ENCODE assay signal across 12 cellular contexts in genomic region chr20:2386516-2387179, GRCh38. TPM values are rescaled to one million over a fixed set of nuclear protein-coding genes. Genes with fewer than 3 reads are reported as not detected.
DNase-seq lines count a peak whose midpoint lies in the region; ATAC-seq and TF ChIP-seq lines count a peak whose summit lies in the region.
"Had no signal": no experiment of that assay in that cellular context is flagged by ENCODE, and none has a peak within 500 bp of the region (broad histone marks: within the 10 kb centered on the region; RNA-seq: fewer than 3 reads in every experiment).

No MANE protein-coding gene starts in this region.

- H3K4me1 ChIP-seq in CD4-positive, alpha-beta memory T cell (ENCODE audit: insufficient read depth, low read length) = no peaks in the 10 kb centered on the region

- intact Hi-C loops in CD4-positive, alpha-beta memory T cell (cut with micrococcal nuclease) = no loop called here

- H3K4me1 Mint-ChIP-seq in stimulated activated naive CD8-positive, alpha-beta T cell treated with anti-CD3 and anti-CD28 coated beads, Interleukin-15, amount 100 ng/mL, for 72 hours = peaks cover 31% of the 10 kb centered on the region
- peaks cover 3 to 5% (median 4%) of the 10 kb centered on the region in 4 donors for H3K4me1 Mint-ChIP-seq in CD4-positive, alpha-beta memory T cell
- H3K4me1 Mint-ChIP-seq: CD4-positive, CD25-positive, alpha-beta regulatory T cell had no signal

- H3K9me3 ChIP-seq in CD4-positive, alpha-beta memory T cell (ENCODE audit: control insufficient read depth in 1 of 2, low read length in 2 of 2) = peaks cover 5% of the 10 kb centered on the region in 2 donors

- no peak for DNase-seq in stimulated activated naive CD8-positive, alpha-beta T cell treated with anti-CD3 and anti-CD28 coated beads, Interleukin-15, amount 100 ng/mL, for 72 hours
- no peak for DNase-seq in stimulated activated naive CD8-positive, alpha-beta T cell treated with anti-CD3 and anti-CD28 coated beads, Interleukin-15, Interleukin-2, amounts not matched to agents 100 U/mL and 50 U/mL, for 24 hours
- DNase-seq in RPMI7951 (ENCODE audit: low read depth) (peak; percentile 98), epithelial cell of prostate (ENCODE audit: low read depth, low spot score) (peak; percentile 78), DMS79 (lab: John Stamatoyannopoulos, UW) (no peak), GM13976 (ENCODE audit: low spot score) (no peak)
- no peak for DNase-seq in CD4-positive, alpha-beta memory T cell
- DNase-seq in stimulated activated CD4-positive, alpha-beta T cell treated with anti-CD3 and anti-CD28 coated beads, Interleukin-1b, Interleukin-23, amount 100 ng/mL, for 48 hours = no peak
- DNase-seq: effector memory CD4-positive, alpha-beta T cell had no signal

- CTCF ChIA-PET in CD4-positive, alpha-beta memory T cell (lab: Charles Lee; ENCODE audit: partially characterized antibody) = interaction anchor here (0.9 to 1.5 kb wide), 7 partner anchors 9 to 84 kb away, joined by 3 to 7 read pairs (median 3); partner anchors contain the start of gene SNRPB

- H3K4me3 Mint-ChIP-seq in stimulated activated naive CD8-positive, alpha-beta T cell treated with anti-CD3 and anti-CD28 coated beads, Interleukin-15, amount 100 ng/mL, for 72 hours = peak overlapping the region in 1 of 2 donors; percentile 37
- peak overlapping the region in 1 of 8 donors; percentile 20 for H3K4me3 Mint-ChIP-seq in CD4-positive, alpha-beta memory T cell
- H3K4me3 Mint-ChIP-seq: activated naive CD4-positive, alpha-beta T cell treated with anti-CD3 and anti-CD28 coated beads, Interleukin-2, amount 10 ng/mL, durations not matched to agents 7 days and 5 days; CD4-positive, CD25-positive, alpha-beta regulatory T cell had no signal

- H3K9me3 Mint-ChIP-seq in stimulated activated naive CD8-positive, alpha-beta T cell treated with anti-CD3 and anti-CD28 coated beads, Interleukin-15, amount 100 ng/mL, for 72 hours = peaks cover 0 to 5% of the 10 kb centered on the region in 2 donors
- H3K9me3 Mint-ChIP-seq in CD4-positive, alpha-beta memory T cell = peaks cover 3 to 34% (median 18%) of the 10 kb centered on the region in 8 donors

- H3K27ac Mint-ChIP-seq in stimulated activated naive CD8-positive, alpha-beta T cell treated with anti-CD3 and anti-CD28 coated beads, Interleukin-15, amount 100 ng/mL, for 72 hours = peak overlapping the region in 1 of 2 donors; percentile 67
- peak overlapping the region in 2 of 7 donors; percentile 24 to 53 for H3K27ac Mint-ChIP-seq in CD4-positive, alpha-beta memory T cell
- H3K27ac Mint-ChIP-seq: activated naive CD4-positive, alpha-beta T cell treated with anti-CD3 and anti-CD28 coated beads, Interleukin-2, amount 10 ng/mL, durations not matched to agents 7 days and 5 days; CD4-positive, CD25-positive, alpha-beta regulatory T cell had no signal

- POLR2A ChIA-PET in CD4-positive, alpha-beta memory T cell (lab: Charles Lee; ENCODE audit: partially characterized antibody) = no interaction called here

- H3K27ac ChIP-seq in epithelial cell of prostate = peak overlapping the region; percentile 68
- H3K27ac ChIP-seq in CD4-positive, alpha-beta memory T cell (ENCODE audit: low read depth, low read length) = no peak overlapping the region

- ATAC-seq in stimulated activated naive CD8-positive, alpha-beta T cell treated with anti-CD3 and anti-CD28 coated beads, Interleukin-15, amount 100 ng/mL, for 72 hours = peak; percentile 32
- no peak for ATAC-seq in stimulated activated naive CD8-positive, alpha-beta T cell treated with anti-CD3 and anti-CD28 coated beads, Interleukin-15, Interleukin-2, amounts not matched to agents 100 U/mL and 50 U/mL, for 24 hours

- H3K27me3 Mint-ChIP-seq in stimulated activated naive CD8-positive, alpha-beta T cell treated with anti-CD3 and anti-CD28 coated beads, Interleukin-15, amount 100 ng/mL, for 72 hours = peaks cover 34% of the 10 kb centered on the region
- peaks cover 0 to 4% of the 10 kb centered on the region in 2 donors for H3K27me3 Mint-ChIP-seq in CD4-positive, alpha-beta memory T cell

- H3K36me3 ChIP-seq in CD4-positive, alpha-beta memory T cell (ENCODE audit: insufficient read depth, low read length) = no peaks in the 10 kb centered on the region

- in situ Hi-C loops in GM13976 (cut with MboI; ENCODE audit: low sequenced_read_pairs, unreplicated experiment) = no loop called here

- no peaks in the 10 kb centered on the region for H3K27me3 ChIP-seq in CD4-positive, alpha-beta memory T cell (ENCODE audit: insufficient read depth, low read length)

- no peak overlapping the region for H3K4me3 ChIP-seq in CD4-positive, alpha-beta memory T cell (ENCODE audit: low read length in 2 of 2)

- no peak for TF ChIP-seq CTCF in GM13976 (IDR thresholded peaks at IDR 0.05; ENCODE audit: borderline replicate concordance, control extremely low read depth, extremely low read depth, insufficient read depth, missing control alignments)

- no peaks in the 10 kb centered on the region for H3K36me3 Mint-ChIP-seq in CD4-positive, alpha-beta memory T cell
- H3K36me3 Mint-ChIP-seq: activated naive CD4-positive, alpha-beta T cell treated with anti-CD3 and anti-CD28 coated beads, Interleukin-2, amount 10 ng/mL, durations not matched to agents 7 days and 5 days; CD4-positive, CD25-positive, alpha-beta regulatory T cell had no signal

RNA-seq across cellular contexts. Expression of gene TGM6, which starts 5.9 kb away (rescaled TPM):
- not detected in 2 replicates for total RNA-seq in RPMI7951 (2014; rRNA removed; shearing (Covaris generic))
- not detected for total RNA-seq in CD4-positive, alpha-beta memory T cell
- polyA plus RNA-seq in CD4-positive, alpha-beta memory T cell = not detected
- total RNA-seq: CD4-positive, CD25-positive, alpha-beta regulatory T cell; skeletal muscle tissue had no signal
- polyA plus RNA-seq: CD4-positive, CD25-positive, alpha-beta regulatory T cell had no signal

Comparison
In these comparisons a context has a peak if more than half of its experiments do, and no peak if none do; other contexts are left out.
1. DNase-seq: peak in RPMI7951 (single experiment) and epithelial cell of prostate (single experiment); none in stimulated activated naive CD8-positive, alpha-beta T cell treated with anti-CD3 and anti-CD28 coated beads, Interleukin-15, amount 100 ng/mL, for 72 hours (0 of 2), stimulated activated naive CD8-positive, alpha-beta T cell treated with anti-CD3 and anti-CD28 coated beads, Interleukin-15, Interleukin-2, amounts not matched to agents 100 U/mL and 50 U/mL, for 24 hours (single experiment), DMS79 (single experiment), CD4-positive, alpha-beta memory T cell (0 of 5), stimulated activated CD4-positive, alpha-beta T cell treated with anti-CD3 and anti-CD28 coated beads, Interleukin-1b, Interleukin-23, amount 100 ng/mL, for 48 hours (single experiment) and GM13976 (single experiment).